ENCODE assay signal across 22 cellular contexts in genomic region chr21:38273745-38274544, GRCh38. TPM values are rescaled to one million over a fixed set of nuclear protein-coding genes. Genes with fewer than 3 reads are reported as not detected.
DNase-seq lines count a peak whose midpoint lies in the region; ATAC-seq, FAIRE-seq and TF ChIP-seq lines count a peak whose summit lies in the region.
"Had no signal": no experiment of that assay in that cellular context is flagged by ENCODE, and none has a peak within 500 bp of the region (broad histone marks: within the 10 kb centered on the region; RNA-seq: fewer than 3 reads in every experiment).

No MANE protein-coding gene starts in this region.

- H3K9ac ChIP-seq in GM12878 (ENCODE audit: control insufficient read depth, insufficient read depth, low read length), result no peak overlapping the region
- H3K9ac ChIP-seq: parathyroid adenoma had no signal

- 13% methylated on average over 8 of the region's 8 CpGs for WGBS in GM12878 (ENCODE audit: insufficient coverage, insufficient replicate concordance, low lambda C conversion rate, missing lambda C conversion rate)
- WGBS in psoas muscle, 3 donors, result 65 to 70% (median 66%) methylated on average over 8 of the region's 8 CpGs

- H3K4me2 ChIP-seq in GM12878 (ENCODE audit: control insufficient read depth, insufficient read depth), result no peak overlapping the region

- H3K27ac ChIP-seq in GM12878 (ENCODE audit: control insufficient read depth, insufficient read depth), result no peak overlapping the region
- H3K27ac ChIP-seq in lower lobe of right lung, result no peak overlapping the region
- no peak overlapping the region for H3K27ac ChIP-seq in psoas muscle
- H3K27ac ChIP-seq: body of pancreas, gastrocnemius medialis, parathyroid adenoma, SJCRH30 had no signal

- CTCF ChIA-PET in GM12878 (lab: Yijun Ruan, JAX), result interaction anchor here (0.6 to 6.5 kb wide), 5 partner anchors 19 to 78 kb away, joined by 3 to 42 read pairs (median 5); no protein-coding TSS in a partner anchor

- RAD21 ChIA-PET in GM12878 (lab: Charles Lee; ENCODE audit: unreplicated experiment), result interaction anchor here (0.9 to 1.9 kb wide), 2 partner anchors 77 to 79 kb away, joined by 3 to 4 read pairs; no protein-coding TSS in a partner anchor

- H3K9me3 ChIP-seq in GM12878 (replicated peaks; ENCODE audit: control insufficient read depth, insufficient read depth, low read length), result no peaks in the 10 kb centered on the region; the same call in 2 of the 3 replicates
- no peaks in the 10 kb centered on the region for H3K9me3 ChIP-seq in lower lobe of right lung
- H3K9me3 ChIP-seq in psoas muscle, result no peaks in the 10 kb centered on the region
- H3K9me3 ChIP-seq: body of pancreas, gastrocnemius medialis, SJCRH30 had no signal

- no peak for FAIRE-seq in GM12878 (lab: Jason Lieb, UNC)
- FAIRE-seq: small intestine had no signal

- H2AFZ ChIP-seq in GM12878 (ENCODE audit: control insufficient read depth, low read depth, low read length), result no peak overlapping the region
- H2AFZ ChIP-seq: parathyroid adenoma had no signal

- ATAC-seq in GM12878 (no peak), lower lobe of right lung (peak; percentile 11 to 48), omental fat pad (ENCODE audit: low FRiP score) (no peak), psoas muscle (no peak)
- ATAC-seq: body of pancreas, gastrocnemius medialis had no signal

- no TSS peak for BruUV-seq in GM12878 (replicated peaks; lab: Mats Ljungman, UMichigan)

- TF ChIP-seq RAD21 in GM12878 (IDR thresholded peaks at IDR 0.05; ENCODE audit: insufficient read depth, low read depth, low read length), result no peak

- TF ChIP-seq EP300 in GM12878 (IDR thresholded peaks at IDR 0.05; ENCODE audit: borderline replicate concordance in 1 of 2, control insufficient read depth in 1 of 2, low read depth in 2 of 2, low read length in 2 of 2), result no peak

- H4K20me1 ChIP-seq in GM12878 (ENCODE audit: control insufficient read depth, insufficient read depth), result no peaks in the 10 kb centered on the region

- TF ChIP-seq CTCF in GM12878 (IDR thresholded peaks at IDR 0.05 in 2 of 3, conservative IDR thresholded peaks at IDR 0.05 in 1 of 3; ENCODE audit: control insufficient read depth in 2 of 3, extremely low read depth in 1 of 3, insufficient read depth in 1 of 3, low read depth in 3 of 3, low read length in 3 of 3) (no peak), lower lobe of right lung (IDR thresholded peaks at IDR 0.05) (no peak), omental fat pad (IDR thresholded peaks at IDR 0.05) (no peak), psoas muscle (IDR thresholded peaks at IDR 0.05) (no peak)

- H3K4me3 ChIP-seq in GM12878 (no peak overlapping the region), lower lobe of right lung (no peak overlapping the region), psoas muscle (no peak overlapping the region)
- H3K4me3 ChIP-seq: body of pancreas, gastrocnemius medialis, lung, SJCRH30 had no signal

- no peaks in the 10 kb centered on the region for H3K27me3 ChIP-seq in GM12878 (replicated peaks in 1 of 2; ENCODE audit: control insufficient read depth in 2 of 2, insufficient read depth in 2 of 2, low read length in 1 of 2)
- no peaks in the 10 kb centered on the region for H3K27me3 ChIP-seq in lower lobe of right lung (ENCODE audit: low read depth)
- H3K27me3 ChIP-seq in psoas muscle (ENCODE audit: insufficient read depth in 3 of 3, low read length in 2 of 3), result peaks cover 1 to 3% (median 2%) of the 10 kb centered on the region in 3 donors
- H3K27me3 ChIP-seq: body of pancreas, gastrocnemius medialis had no signal

- POLR2A ChIA-PET in GM12878 (lab: Charles Lee), result no interaction called here

- H3K4me1 ChIP-seq in GM12878 (ENCODE audit: control insufficient read depth, insufficient read depth, low read length) (peaks cover 27% of the 10 kb centered on the region), lower lobe of right lung (peaks cover 37% of the 10 kb centered on the region), psoas muscle (no peaks in the 10 kb centered on the region)
- H3K4me1 ChIP-seq: gastrocnemius medialis, parathyroid adenoma, SJCRH30 had no signal

- SMC1A ChIA-PET in GM12878 (lab: Charles Lee; ENCODE audit: uncharacterized antibody, unreplicated experiment), result interaction anchor here (0.8 to 9.0 kb wide), 6 partner anchors 18 to 77 kb away, joined by 3 to 57 read pairs (median 4); no protein-coding TSS in a partner anchor

- DNase-seq in Daoy (ENCODE audit: low read depth) (peak; percentile 77), MV-4-11 (lab: John Stamatoyannopoulos, UW) (peak; percentile 97), GM12878 (ENCODE audit: low read depth, low spot score) (no peak), lower lobe of right lung (no peak), ecto neural progenitor cell (ENCODE audit: low spot score) (no peak), omental fat pad (ENCODE audit: low spot score) (no peak), islet precursor cell (no peak), psoas muscle (no peak)
- DNase-seq: activated CD4-positive, CD25-positive, alpha-beta regulatory T cell; activated CD8-positive, alpha-beta memory T cell treated with anti-CD3 and anti-CD28 coated beads for 24 hours; activated naive CD8-positive, alpha-beta T cell treated with anti-CD3 and anti-CD28 coated beads for 36 hours; cortex of kidney; gastrocnemius medialis; H9; NCI-H1694 treated with DMSO at 0.1 percent for 48 hours; NCI-H446; SJCRH30; small intestine; substantia nigra had no signal

- intact Hi-C loops in GM12878 (cut with micrococcal nuclease; ENCODE audit: unreplicated experiment) (no loop called here), lower lobe of right lung (cut with DNase I) (no loop called here), psoas muscle (cut with DNase I) (no loop called here)

- TF ChIP-seq POLR2A in GM12878 (IDR thresholded peaks at IDR 0.05; ENCODE audit: low read depth, low read length), result no peak

- H3K79me2 ChIP-seq in GM12878 (ENCODE audit: control insufficient read depth, insufficient read depth, low read length), result no peaks in the 10 kb centered on the region
- H3K79me2 ChIP-seq: parathyroid adenoma had no signal

- H3K36me3 ChIP-seq in GM12878 (ENCODE audit: control insufficient read depth in 2 of 2, insufficient read depth in 2 of 2, low read length in 1 of 2) (no peaks in the 10 kb centered on the region), lower lobe of right lung (no peaks in the 10 kb centered on the region), psoas muscle (ENCODE audit: insufficient read depth in 1 of 2, low read depth in 1 of 2) (no peaks in the 10 kb centered on the region)
- H3K36me3 ChIP-seq: gastrocnemius medialis, SJCRH30 had no signal

- in situ Hi-C loops in GM12878 (cut with MboI), result no loop called here

TF ChIP-seq in GM12878, 131 proteins besides CTCF, POLR2A, EP300 and RAD21 (continues in another document):
- TF ChIP-seq ZBTB40 (IDR thresholded peaks at IDR 0.05; ENCODE audit: borderline replicate concordance) (no peak), SPI1 (IDR thresholded peaks at IDR 0.05; ENCODE audit: borderline replicate concordance, insufficient read depth, low read depth, low read length) (peak; percentile 12; the same call in 1 of the 2 replicates)

RNA-seq across cellular contexts. Expression of gene KCNJ15, which starts 17.2 kb away (rescaled TPM):
- total RNA-seq in Daoy (2014; rRNA removed; shearing (Covaris generic)), result 35.4 and 44.6 TPM in 2 replicates
- 0.33 and 0.91 TPM in 2 replicates for total RNA-seq in GM12878 (2013; cell fraction: nucleolus; rRNA removed)
- total RNA-seq in GM12878 (2014; rRNA removed) (not detected in 2 replicates), GM12878 (2014; rRNA removed; fragmentation: Illumina TruSeq; extraction: Trizol) (not detected in 2 replicates), GM12878 (2021) (0.46 and 0.56 TPM in 2 replicates), lower lobe of right lung (62.7 TPM), omental fat pad (10 to 100 TPM in 1 of 4 donors, 1 to 10 TPM in 3; 1.2 to 12.1 (median 2.7) TPM), psoas muscle (1 to 10 TPM in 1 of 4 donors, under 1 TPM in 3; 0.16 to 1.0 (median 0.37) TPM)
- not detected for polyA plus RNA-seq in GM12878 (2011; ENCODE audit: low read depth)
- polyA plus RNA-seq in GM12878 (2011; rRNA removed) (1.9 and 2.7 TPM in 2 replicates), GM12878 (2014; fragmentation: Illumina TruSeq; extraction: Trizol) (0.19 TPM in 1 of 2 replicates, not detected in the other), GM12878 (2014; fragmentation: Nextera tagmentation; extraction: Ambion mirVana) (under 1 TPM in 1 of 2 experiments, not detected in 1; 0.05 TPM), GM12878 (2014; rRNA removed) (0.16 TPM in 1 of 2 replicates, not detected in the other), GM12878 (2016; fragmentation: Nextera tagmentation; extraction: Ambion mirVana) (not detected), psoas muscle (under 1 TPM; 0.04 to 0.10 (median 0.06) TPM)
- polyA plus RNA-seq in GM12878 (2011; cell fraction: cytosol; rRNA removed), result 1.5 and 1.8 TPM in 2 replicates
- 2.4 and 2.5 TPM in 2 replicates for polyA plus RNA-seq in GM12878 (2011; cell fraction: nucleus; rRNA removed)
- 0.08 and 0.34 TPM in 2 replicates for polyA plus RNA-seq in GM12878 (2012)
- 3.7 and 4.2 TPM in 2 replicates for polyA minus RNA-seq in GM12878 (2011; rRNA and poly(A)+ RNA removed)
- polyA minus RNA-seq in GM12878 (2011; cell fraction: cytosol; rRNA and poly(A)+ RNA removed), result 0.40 and 1.2 TPM in 2 replicates
- polyA minus RNA-seq in GM12878 (2011; cell fraction: nucleus; rRNA and poly(A)+ RNA removed), result 0.24 and 0.57 TPM in 2 replicates
- total RNA-seq: H9, SJCRH30 had no signal

Comparison
In these comparisons a context has a peak if more than half of its experiments do, and no peak if none do; other contexts are left out.
1. DNase-seq: peak in Daoy (single experiment) and MV-4-11 (single experiment); none in GM12878 (single experiment), lower lobe of right lung (single experiment), ecto neural progenitor cell (single experiment), omental fat pad (single experiment), islet precursor cell (single experiment) and psoas muscle (0 of 2).
2. ATAC-seq: peak in lower lobe of right lung (2 of 2); none in GM12878 (single experiment), omental fat pad (single experiment) and psoas muscle (0 of 4).